ENCODE assay signal across 1 cellular context in the genomic region with DNA sequence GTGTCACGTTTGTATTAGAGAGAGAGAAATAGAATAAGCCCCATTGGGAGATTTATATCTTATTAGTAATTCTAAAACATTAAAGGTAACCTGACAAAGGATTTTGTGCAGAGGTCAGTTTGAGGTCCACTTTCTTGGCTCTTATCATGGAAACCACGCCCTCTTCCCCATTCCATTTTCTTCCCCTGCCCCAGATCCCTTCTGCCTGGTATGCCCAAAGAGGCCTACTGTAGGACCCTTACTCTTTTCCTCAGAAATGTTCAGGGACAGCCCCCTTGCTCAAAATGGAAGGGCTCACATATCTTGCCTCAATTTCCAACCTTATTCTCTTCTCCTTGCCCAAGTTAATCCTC.
TF ChIP-seq lines count a peak whose summit lies in the region.

No MANE protein-coding gene starts in this region.

TF ChIP-seq in K562, 482 proteins besides CTCF, POLR2A, EP300 and RAD21 (continued from another document and continues in another):
- TF ChIP-seq, protein P1, sequence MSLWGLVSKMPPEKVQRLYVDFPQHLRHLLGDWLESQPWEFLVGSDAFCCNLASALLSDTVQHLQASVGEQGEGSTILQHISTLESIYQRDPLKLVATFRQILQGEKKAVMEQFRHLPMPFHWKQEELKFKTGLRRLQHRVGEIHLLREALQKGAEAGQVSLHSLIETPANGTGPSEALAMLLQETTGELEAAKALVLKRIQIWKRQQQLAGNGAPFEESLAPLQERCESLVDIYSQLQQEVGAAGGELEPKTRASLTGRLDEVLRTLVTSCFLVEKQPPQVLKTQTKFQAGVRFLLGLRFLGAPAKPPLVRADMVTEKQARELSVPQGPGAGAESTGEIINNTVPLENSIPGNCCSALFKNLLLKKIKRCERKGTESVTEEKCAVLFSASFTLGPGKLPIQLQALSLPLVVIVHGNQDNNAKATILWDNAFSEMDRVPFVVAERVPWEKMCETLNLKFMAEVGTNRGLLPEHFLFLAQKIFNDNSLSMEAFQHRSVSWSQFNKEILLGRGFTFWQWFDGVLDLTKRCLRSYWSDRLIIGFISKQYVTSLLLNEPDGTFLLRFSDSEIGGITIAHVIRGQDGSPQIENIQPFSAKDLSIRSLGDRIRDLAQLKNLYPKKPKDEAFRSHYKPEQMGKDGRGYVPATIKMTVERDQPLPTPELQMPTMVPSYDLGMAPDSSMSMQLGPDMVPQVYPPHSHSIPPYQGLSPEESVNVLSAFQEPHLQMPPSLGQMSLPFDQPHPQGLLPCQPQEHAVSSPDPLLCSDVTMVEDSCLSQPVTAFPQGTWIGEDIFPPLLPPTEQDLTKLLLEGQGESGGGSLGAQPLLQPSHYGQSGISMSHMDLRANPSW (CRISPR knock-in tag; IDR thresholded peaks at IDR 0.05): no peak
- TF ChIP-seq NFYB (IDR thresholded peaks at IDR 0.05; ENCODE audit: extremely low read depth, insufficient read length): no peak
- TF ChIP-seq CAMTA2 (CRISPR knock-in tag; conservative IDR thresholded peaks at IDR 0.05): no peak
- no peak for TF ChIP-seq GATAD2A (IDR thresholded peaks at IDR 0.05)
- TF ChIP-seq POLR3A (IDR thresholded peaks at IDR 0.05; ENCODE audit: borderline replicate concordance, extremely low read depth, insufficient read depth, insufficient read length): no peak
- TF ChIP-seq ARNT (IDR thresholded peaks at IDR 0.05): no peak
- TF ChIP-seq ZFX (CRISPR knock-in tag; IDR thresholded peaks at IDR 0.05): no peak
- no peak for TF ChIP-seq ZSCAN29 (IDR thresholded peaks at IDR 0.05)
- TF ChIP-seq HDGF (IDR thresholded peaks at IDR 0.05): no peak
- 0 out of 2 replicates have a peak, but pooled peaks have one; percentile 15 for TF ChIP-seq ARID2 (IDR thresholded peaks at IDR 0.05)
- TF ChIP-seq MEF2A (IDR thresholded peaks at IDR 0.05; ENCODE audit: control insufficient read depth, low read depth, low read length): no peak
- TF ChIP-seq, protein P2, sequence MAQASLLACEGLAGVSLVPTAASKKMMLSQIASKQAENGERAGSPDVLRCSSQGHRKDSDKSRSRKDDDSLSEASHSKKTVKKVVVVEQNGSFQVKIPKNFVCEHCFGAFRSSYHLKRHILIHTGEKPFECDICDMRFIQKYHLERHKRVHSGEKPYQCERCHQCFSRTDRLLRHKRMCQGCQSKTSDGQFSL (CRISPR knock-in tag; IDR thresholded peaks at IDR 0.05): no peak
- TF ChIP-seq, protein P2 (tag; IDR thresholded peaks at IDR 0.05): 0 out of 4 replicates have a peak, but pooled peaks of 1 of the 2 experiments have one; percentile 24
- TF ChIP-seq, protein P3, sequence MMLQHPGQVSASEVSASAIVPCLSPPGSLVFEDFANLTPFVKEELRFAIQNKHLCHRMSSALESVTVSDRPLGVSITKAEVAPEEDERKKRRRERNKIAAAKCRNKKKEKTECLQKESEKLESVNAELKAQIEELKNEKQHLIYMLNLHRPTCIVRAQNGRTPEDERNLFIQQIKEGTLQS (IDR thresholded peaks at IDR 0.05): peak; percentile 4; the same call in 1 of the 2 replicates
- TF ChIP-seq, protein P3 (CRISPR knock-in tag; conservative IDR thresholded peaks at IDR 0.05): no peak
- no peak for TF ChIP-seq PML (IDR thresholded peaks at IDR 0.05; ENCODE audit: low read length)
- TF ChIP-seq, protein P4, sequence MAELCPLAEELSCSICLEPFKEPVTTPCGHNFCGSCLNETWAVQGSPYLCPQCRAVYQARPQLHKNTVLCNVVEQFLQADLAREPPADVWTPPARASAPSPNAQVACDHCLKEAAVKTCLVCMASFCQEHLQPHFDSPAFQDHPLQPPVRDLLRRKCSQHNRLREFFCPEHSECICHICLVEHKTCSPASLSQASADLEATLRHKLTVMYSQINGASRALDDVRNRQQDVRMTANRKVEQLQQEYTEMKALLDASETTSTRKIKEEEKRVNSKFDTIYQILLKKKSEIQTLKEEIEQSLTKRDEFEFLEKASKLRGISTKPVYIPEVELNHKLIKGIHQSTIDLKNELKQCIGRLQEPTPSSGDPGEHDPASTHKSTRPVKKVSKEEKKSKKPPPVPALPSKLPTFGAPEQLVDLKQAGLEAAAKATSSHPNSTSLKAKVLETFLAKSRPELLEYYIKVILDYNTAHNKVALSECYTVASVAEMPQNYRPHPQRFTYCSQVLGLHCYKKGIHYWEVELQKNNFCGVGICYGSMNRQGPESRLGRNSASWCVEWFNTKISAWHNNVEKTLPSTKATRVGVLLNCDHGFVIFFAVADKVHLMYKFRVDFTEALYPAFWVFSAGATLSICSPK (IDR thresholded peaks at IDR 0.05; ENCODE audit: borderline replicate concordance): no peak
- TF ChIP-seq SRSF1 (IDR thresholded peaks at IDR 0.05; ENCODE audit: low read depth, low read length): no peak
- no peak for TF ChIP-seq HNRNPUL1 (IDR thresholded peaks at IDR 0.05; ENCODE audit: low read length)
- TF ChIP-seq ZNF444 (CRISPR knock-in tag; IDR thresholded peaks at IDR 0.05): no peak
- TF ChIP-seq SMARCC2 (IDR thresholded peaks at IDR 0.05; ENCODE audit: low read depth): 0 out of 2 replicates have a peak, but pooled peaks have one; percentile 49
- TF ChIP-seq, protein P5, sequence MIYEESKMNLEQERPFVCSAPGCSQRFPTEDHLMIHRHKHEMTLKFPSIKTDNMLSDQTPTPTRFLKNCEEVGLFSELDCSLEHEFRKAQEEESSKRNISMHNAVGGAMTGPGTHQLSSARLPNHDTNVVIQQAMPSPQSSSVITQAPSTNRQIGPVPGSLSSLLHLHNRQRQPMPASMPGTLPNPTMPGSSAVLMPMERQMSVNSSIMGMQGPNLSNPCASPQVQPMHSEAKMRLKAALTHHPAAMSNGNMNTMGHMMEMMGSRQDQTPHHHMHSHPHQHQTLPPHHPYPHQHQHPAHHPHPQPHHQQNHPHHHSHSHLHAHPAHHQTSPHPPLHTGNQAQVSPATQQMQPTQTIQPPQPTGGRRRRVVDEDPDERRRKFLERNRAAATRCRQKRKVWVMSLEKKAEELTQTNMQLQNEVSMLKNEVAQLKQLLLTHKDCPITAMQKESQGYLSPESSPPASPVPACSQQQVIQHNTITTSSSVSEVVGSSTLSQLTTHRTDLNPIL (CRISPR knock-in tag; IDR thresholded peaks at IDR 0.05): no peak
- TF ChIP-seq BRD4 (IDR thresholded peaks at IDR 0.05): no peak; the same call in 1 of the 2 replicates
- TF ChIP-seq ZBED1 (IDR thresholded peaks at IDR 0.05): no peak
- TF ChIP-seq LEF1 (IDR thresholded peaks at IDR 0.05): peak; percentile 19; the same call in 1 of the 2 replicates
- TF ChIP-seq TCF7L2 (IDR thresholded peaks at IDR 0.05; ENCODE audit: low read depth, low read length): no peak
- TF ChIP-seq, protein P6, sequence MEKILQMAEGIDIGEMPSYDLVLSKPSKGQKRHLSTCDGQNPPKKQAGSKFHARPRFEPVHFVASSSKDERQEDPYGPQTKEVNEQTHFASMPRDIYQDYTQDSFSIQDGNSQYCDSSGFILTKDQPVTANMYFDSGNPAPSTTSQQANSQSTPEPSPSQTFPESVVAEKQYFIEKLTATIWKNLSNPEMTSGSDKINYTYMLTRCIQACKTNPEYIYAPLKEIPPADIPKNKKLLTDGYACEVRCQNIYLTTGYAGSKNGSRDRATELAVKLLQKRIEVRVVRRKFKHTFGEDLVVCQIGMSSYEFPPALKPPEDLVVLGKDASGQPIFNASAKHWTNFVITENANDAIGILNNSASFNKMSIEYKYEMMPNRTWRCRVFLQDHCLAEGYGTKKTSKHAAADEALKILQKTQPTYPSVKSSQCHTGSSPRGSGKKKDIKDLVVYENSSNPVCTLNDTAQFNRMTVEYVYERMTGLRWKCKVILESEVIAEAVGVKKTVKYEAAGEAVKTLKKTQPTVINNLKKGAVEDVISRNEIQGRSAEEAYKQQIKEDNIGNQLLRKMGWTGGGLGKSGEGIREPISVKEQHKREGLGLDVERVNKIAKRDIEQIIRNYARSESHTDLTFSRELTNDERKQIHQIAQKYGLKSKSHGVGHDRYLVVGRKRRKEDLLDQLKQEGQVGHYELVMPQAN (IDR thresholded peaks at IDR 0.05; ENCODE audit: borderline replicate concordance): no peak
- no peak for TF ChIP-seq BCOR (IDR thresholded peaks at IDR 0.05)
- no peak for TF ChIP-seq ZNF174 (CRISPR knock-in tag; IDR thresholded peaks at IDR 0.05)
- TF ChIP-seq SMARCE1 (IDR thresholded peaks at IDR 0.05): no peak
- TF ChIP-seq, protein P7, sequence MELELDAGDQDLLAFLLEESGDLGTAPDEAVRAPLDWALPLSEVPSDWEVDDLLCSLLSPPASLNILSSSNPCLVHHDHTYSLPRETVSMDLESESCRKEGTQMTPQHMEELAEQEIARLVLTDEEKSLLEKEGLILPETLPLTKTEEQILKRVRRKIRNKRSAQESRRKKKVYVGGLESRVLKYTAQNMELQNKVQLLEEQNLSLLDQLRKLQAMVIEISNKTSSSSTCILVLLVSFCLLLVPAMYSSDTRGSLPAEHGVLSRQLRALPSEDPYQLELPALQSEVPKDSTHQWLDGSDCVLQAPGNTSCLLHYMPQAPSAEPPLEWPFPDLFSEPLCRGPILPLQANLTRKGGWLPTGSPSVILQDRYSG (tag; conservative IDR thresholded peaks at IDR 0.05; ENCODE audit: low read depth): peak; percentile 64; the same call in 1 of the 2 replicates
- TF ChIP-seq, protein P8, sequence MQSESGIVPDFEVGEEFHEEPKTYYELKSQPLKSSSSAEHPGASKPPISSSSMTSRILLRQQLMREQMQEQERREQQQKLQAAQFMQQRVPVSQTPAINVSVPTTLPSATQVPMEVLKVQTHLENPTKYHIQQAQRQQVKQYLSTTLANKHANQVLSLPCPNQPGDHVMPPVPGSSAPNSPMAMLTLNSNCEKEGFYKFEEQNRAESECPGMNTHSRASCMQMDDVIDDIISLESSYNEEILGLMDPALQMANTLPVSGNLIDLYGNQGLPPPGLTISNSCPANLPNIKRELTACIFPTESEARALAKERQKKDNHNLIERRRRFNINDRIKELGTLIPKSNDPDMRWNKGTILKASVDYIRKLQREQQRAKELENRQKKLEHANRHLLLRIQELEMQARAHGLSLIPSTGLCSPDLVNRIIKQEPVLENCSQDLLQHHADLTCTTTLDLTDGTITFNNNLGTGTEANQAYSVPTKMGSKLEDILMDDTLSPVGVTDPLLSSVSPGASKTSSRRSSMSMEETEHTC (IDR thresholded peaks at IDR 0.05): no peak
- TF ChIP-seq C11orf30 (IDR thresholded peaks at IDR 0.05; ENCODE audit: low read depth): peak; percentile 48; the same call in 1 of the 2 replicates
- TF ChIP-seq, protein P9, sequence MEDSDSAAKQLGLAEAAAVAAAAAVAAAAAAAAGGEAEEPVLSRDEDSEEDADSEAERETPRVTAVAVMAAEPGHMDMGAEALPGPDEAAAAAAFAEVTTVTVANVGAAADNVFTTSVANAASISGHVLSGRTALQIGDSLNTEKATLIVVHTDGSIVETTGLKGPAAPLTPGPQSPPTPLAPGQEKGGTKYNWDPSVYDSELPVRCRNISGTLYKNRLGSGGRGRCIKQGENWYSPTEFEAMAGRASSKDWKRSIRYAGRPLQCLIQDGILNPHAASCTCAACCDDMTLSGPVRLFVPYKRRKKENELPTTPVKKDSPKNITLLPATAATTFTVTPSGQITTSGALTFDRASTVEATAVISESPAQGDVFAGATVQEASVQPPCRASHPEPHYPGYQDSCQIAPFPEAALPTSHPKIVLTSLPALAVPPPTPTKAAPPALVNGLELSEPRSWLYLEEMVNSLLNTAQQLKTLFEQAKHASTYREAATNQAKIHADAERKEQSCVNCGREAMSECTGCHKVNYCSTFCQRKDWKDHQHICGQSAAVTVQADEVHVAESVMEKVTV (CRISPR knock-in tag; IDR thresholded peaks at IDR 0.05): no peak
- no peak for TF ChIP-seq E2F3 (CRISPR knock-in tag; IDR thresholded peaks at IDR 0.05)
- no peak for TF ChIP-seq FIP1L1 (IDR thresholded peaks at IDR 0.05; ENCODE audit: low read depth, low read length, poor library complexity, severe bottlenecking)
- no peak for TF ChIP-seq HNRNPLL (IDR thresholded peaks at IDR 0.05; ENCODE audit: low read depth, low read length, poor library complexity, severe bottlenecking)
- TF ChIP-seq, protein P10, sequence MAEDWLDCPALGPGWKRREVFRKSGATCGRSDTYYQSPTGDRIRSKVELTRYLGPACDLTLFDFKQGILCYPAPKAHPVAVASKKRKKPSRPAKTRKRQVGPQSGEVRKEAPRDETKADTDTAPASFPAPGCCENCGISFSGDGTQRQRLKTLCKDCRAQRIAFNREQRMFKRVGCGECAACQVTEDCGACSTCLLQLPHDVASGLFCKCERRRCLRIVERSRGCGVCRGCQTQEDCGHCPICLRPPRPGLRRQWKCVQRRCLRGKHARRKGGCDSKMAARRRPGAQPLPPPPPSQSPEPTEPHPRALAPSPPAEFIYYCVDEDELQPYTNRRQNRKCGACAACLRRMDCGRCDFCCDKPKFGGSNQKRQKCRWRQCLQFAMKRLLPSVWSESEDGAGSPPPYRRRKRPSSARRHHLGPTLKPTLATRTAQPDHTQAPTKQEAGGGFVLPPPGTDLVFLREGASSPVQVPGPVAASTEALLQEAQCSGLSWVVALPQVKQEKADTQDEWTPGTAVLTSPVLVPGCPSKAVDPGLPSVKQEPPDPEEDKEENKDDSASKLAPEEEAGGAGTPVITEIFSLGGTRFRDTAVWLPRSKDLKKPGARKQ (CRISPR knock-in tag; IDR thresholded peaks at IDR 0.05): no peak
- TF ChIP-seq PTBP1 (IDR thresholded peaks at IDR 0.05; ENCODE audit: low read depth, low read length): no peak
